12 cellular contexts compared by ENCODE assay signal in genomic region chr1:162200096-162200847, GRCh38.
"Had no signal": no experiment of that assay in that cellular context is flagged by ENCODE, and none has a peak within 500 bp of the region (broad histone marks: within the 10 kb centered on the region; RNA-seq: fewer than 3 reads in every experiment).

No MANE protein-coding gene starts in this region.

- H3K4me3 ChIP-seq: ovary, sigmoid colon, thoracic aorta had no signal

- H3K27me3 ChIP-seq: ovary, sigmoid colon had no signal

- H3K27ac ChIP-seq: ovary, thoracic aorta had no signal

- FAIRE-seq: bronchial epithelial cell had no signal

- H3K36me3 ChIP-seq: ovary, sigmoid colon, thoracic aorta had no signal

- DNase-seq: activated CD4-positive, alpha-beta T cell treated with anti-CD3 and anti-CD28 coated beads, Interleukin-2, amount 10 ng/mL, durations not matched to agents 7 days and 5 days; activated naive CD4-positive, alpha-beta T cell; activated naive CD8-positive, alpha-beta T cell treated with anti-CD3 and anti-CD28 coated beads, Interleukin-2, amount 10 ng/mL, durations not matched to agents 7 days and 5 days; activated T-cell treated with anti-CD3 and anti-CD28 coated beads for 4 hours; anterior cingulate cortex; dermis blood vessel endothelial cell; ovary; sigmoid colon; stimulated activated CD4-positive, alpha-beta T cell treated with anti-CD3 and anti-CD28 coated beads, Interleukin-1b, Interleukin-23, amount 100 ng/mL, for 48 hours; T-helper 2 cell had no signal

- H3K9me3 ChIP-seq: ovary, sigmoid colon, thoracic aorta had no signal
